In genomic region chr12:25694072-25694471, GRCh38 we compare ENCODE assay signal across 14 cellular contexts.
DNase-seq lines count a peak whose midpoint lies in the region; ATAC-seq, FAIRE-seq and TF ChIP-seq lines count a peak whose summit lies in the region.
"Had no signal": no experiment of that assay in that cellular context is flagged by ENCODE, and none has a peak within 500 bp of the region (broad histone marks: within the 10 kb centered on the region; RNA-seq: fewer than 3 reads in every experiment).

No MANE protein-coding gene starts in this region.

- peak; percentile 74 for DNase-seq in AG10803 (ENCODE audit: low read depth)
- DNase-seq in Panc1 (ENCODE audit: low read depth, low spot score), result no peak
- DNase-seq in HepG2 (ENCODE audit: low spot score), result peak; percentile 6
- no peak for DNase-seq in mesenteric fat pad (ENCODE audit: low spot score)
- no peak for DNase-seq in activated naive CD4-positive, alpha-beta T cell (lab: John Stamatoyannopoulos, UW)
- DNase-seq: activated T-cell treated with anti-CD3 and anti-CD28 coated beads, Interleukin-2, amount 50 U/mL, for 48 hours; colonic mucosa; NCI-H69; posterior cingulate gyrus had no signal

- no peaks in the 10 kb centered on the region for H3K36me3 ChIP-seq in Panc1 (ENCODE audit: control insufficient read depth, insufficient read depth, low read length)
- no peaks in the 10 kb centered on the region for H3K36me3 ChIP-seq in HepG2 (replicated peaks in 1 of 2; ENCODE audit: control insufficient read depth in 1 of 2, insufficient read depth in 2 of 2, low read length in 2 of 2)
- H3K36me3 ChIP-seq: colonic mucosa had no signal

- ATAC-seq in Panc1 (peak; percentile 79), HepG2 (no peak), HG03439 (IDR thresholded peaks at IDR 0.05; ENCODE audit: unreplicated experiment) (no peak), HG03378 (IDR thresholded peaks at IDR 0.05; ENCODE audit: unreplicated experiment) (no peak)

- POLR2A ChIA-PET in Panc1 (lab: Charles Lee) (no interaction called here), HepG2 (lab: Yijun Ruan, JAX) (no interaction called here)

- 29% methylated on average over 7 of the region's 7 CpGs for WGBS in HepG2 (ENCODE audit: low lambda C conversion rate)

- no peak overlapping the region for H3K9ac ChIP-seq in HepG2 (ENCODE audit: insufficient read depth, low read depth, low read length)

- H3K27ac ChIP-seq in Panc1 (ENCODE audit: low read length) (no peak overlapping the region), HepG2 (ENCODE audit: extremely low read length, insufficient read depth, low read length) (no peak overlapping the region)
- H3K27ac ChIP-seq: C4-2B, colonic mucosa had no signal

- in situ Hi-C loops in Panc1 (cut with HindIII; ENCODE audit: low pct_unique_long_range_greater_than_20kb, low sequenced_read_pairs), result no loop called here
- in situ Hi-C loops in HepG2 (cut with HindIII; ENCODE audit: extremely low pct_ligation_motif_present, low pct_unique_long_range_greater_than_20kb), result no loop called here

- TF ChIP-seq CTCF in AG10803 (conservative IDR thresholded peaks at IDR 0.05; ENCODE audit: low read length) (no peak), Panc1 (IDR thresholded peaks at IDR 0.05) (no peak), HepG2 (CRISPR knock-in tag; IDR thresholded peaks at IDR 0.05) (no peak)

- FAIRE-seq in endometrium (lab: Jason Lieb, UNC), result peak; percentile 31
- no peak for FAIRE-seq in HepG2 (lab: Jason Lieb, UNC)
- FAIRE-seq: TTC549 had no signal

- no peaks in the 10 kb centered on the region for H3K79me2 ChIP-seq in HepG2 (ENCODE audit: insufficient read depth, low read length)

- H3K4me3 ChIP-seq in AG10803 (ENCODE audit: low read length) (no peak overlapping the region), Panc1 (ENCODE audit: low read depth in 2 of 2, low read length in 2 of 2) (no peak overlapping the region), HepG2 (replicated peaks in 1 of 3; ENCODE audit: insufficient read depth in 1 of 3, low read depth in 2 of 3, low read length in 3 of 3) (no peak overlapping the region)
- H3K4me3 ChIP-seq: colonic mucosa had no signal

- H4K20me1 ChIP-seq in HepG2 (ENCODE audit: insufficient read depth, low read length), result no peaks in the 10 kb centered on the region

- H3K4me1 ChIP-seq in Panc1 (ENCODE audit: control insufficient read depth, insufficient read depth, low read length), result no peaks in the 10 kb centered on the region
- peaks cover 7% of the 10 kb centered on the region; the same call in 1 of the 2 replicates for H3K4me1 ChIP-seq in HepG2 (ENCODE audit: insufficient read depth, low read length)
- H3K4me1 ChIP-seq: colonic mucosa had no signal

- CTCF ChIA-PET in Panc1 (lab: Charles Lee) (no interaction called here), HepG2 (lab: Yijun Ruan, JAX; ENCODE audit: low intra/inter-chr PET ratio, low total read pairs) (no interaction called here)

- H2AFZ ChIP-seq in HepG2 (ENCODE audit: low read length), result no peak overlapping the region

- H3K27me3 ChIP-seq in Panc1 (ENCODE audit: control insufficient read depth, insufficient read depth, low read length), result peaks cover 3% of the 10 kb centered on the region; the same call in 1 of the 2 replicates
- no peaks in the 10 kb centered on the region for H3K27me3 ChIP-seq in HepG2 (ENCODE audit: control insufficient read depth in 1 of 2, insufficient read depth in 2 of 2, low read length in 2 of 2)
- H3K27me3 ChIP-seq: colonic mucosa had no signal

- 0 out of 2 replicates have a peak, but pooled peaks cover 3% of the 10 kb centered on the region for H3K9me3 ChIP-seq in Panc1 (ENCODE audit: control insufficient read depth, insufficient read depth, low read depth, low read length)
- no peaks in the 10 kb centered on the region for H3K9me3 ChIP-seq in HepG2 (ENCODE audit: low read length)
- H3K9me3 ChIP-seq: colonic mucosa had no signal

- TF ChIP-seq EP300 in HepG2 (IDR thresholded peaks at IDR 0.05; ENCODE audit: low read depth in 2 of 2, low read length in 2 of 2) (no peak), HepG2 (CRISPR knock-in tag; IDR thresholded peaks at IDR 0.05; ENCODE audit: borderline replicate concordance) (no peak)

- BruUV-seq in Panc1 (replicated peaks; lab: Mats Ljungman, UMichigan), result no TSS peak
- BruUV-seq in HepG2 (replicated peaks; lab: Mats Ljungman, UMichigan), result no TSS peak

- no peak for TF ChIP-seq RAD21 in HepG2 (CRISPR knock-in tag; IDR thresholded peaks at IDR 0.05)

- H3K4me2 ChIP-seq in HepG2 (ENCODE audit: low read depth, low read length), result no peak overlapping the region

- no peak for TF ChIP-seq POLR2A in HepG2 (IDR thresholded peaks at IDR 0.05; ENCODE audit: insufficient read depth in 1 of 2, low read depth in 2 of 2, low read length in 2 of 2)

- intact Hi-C loops in Panc1 (cut with micrococcal nuclease; ENCODE audit: unreplicated experiment) (no loop called here), HepG2 (cut with micrococcal nuclease; ENCODE audit: unreplicated experiment) (no loop called here)

TF ChIP-seq in HepG2, 621 proteins besides CTCF, POLR2A, EP300 and RAD21:
- TF ChIP-seq PHF20 (CRISPR knock-in tag; IDR thresholded peaks at IDR 0.05) (no peak), ZIK1 (CRISPR knock-in tag; IDR thresholded peaks at IDR 0.05; ENCODE audit: borderline replicate concordance, low read depth) (no peak), SKIL (CRISPR knock-in tag; IDR thresholded peaks at IDR 0.05; ENCODE audit: borderline replicate concordance) (no peak), ZNF24 (IDR thresholded peaks at IDR 0.05) (no peak), ZNF652 (CRISPR knock-in tag; IDR thresholded peaks at IDR 0.05; ENCODE audit: borderline replicate concordance, low read depth) (no peak), AKAP8 (CRISPR knock-in tag; IDR thresholded peaks at IDR 0.05) (no peak), E2F1 (CRISPR knock-in tag; IDR thresholded peaks at IDR 0.05) (no peak), ZMYM4 (CRISPR knock-in tag; IDR thresholded peaks at IDR 0.05) (no peak), ZNF383 (CRISPR knock-in tag; IDR thresholded peaks at IDR 0.05; ENCODE audit: borderline replicate concordance) (no peak), NR2C2 (CRISPR knock-in tag; IDR thresholded peaks at IDR 0.05; ENCODE audit: borderline replicate concordance) (no peak)

Comparison
In these comparisons a context has a peak if more than half of its experiments do, and no peak if none do; other contexts are left out.
1. DNase-seq: peak in AG10803 (single experiment) and HepG2 (single experiment); none in Panc1 (single experiment), mesenteric fat pad (single experiment) and activated naive CD4-positive, alpha-beta T cell (0 of 4).